In the genomic region with DNA sequence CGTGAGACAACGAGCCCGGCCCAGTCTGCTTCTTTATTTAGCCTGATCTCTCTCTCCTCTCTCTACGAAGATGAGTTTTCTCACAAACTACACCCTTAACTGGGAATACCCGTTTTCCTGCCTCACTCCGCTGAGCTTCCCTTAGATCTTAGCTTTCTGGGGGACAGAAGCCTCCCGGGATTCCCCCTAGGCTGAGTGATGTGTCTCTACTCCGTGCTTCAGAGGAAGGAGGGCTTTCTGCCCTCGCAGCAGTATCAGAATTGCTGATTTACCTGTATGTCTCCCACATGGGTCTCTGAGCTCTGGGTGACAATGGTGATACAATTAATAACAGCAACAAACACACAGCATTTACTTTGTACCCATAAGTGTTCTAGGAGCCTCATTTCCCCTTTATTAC, we compare ENCODE assay signal across 8 cellular contexts. TPM values are rescaled to one million over a fixed set of nuclear protein-coding genes. Genes with fewer than 3 reads are reported as not detected.
DNase-seq lines count a peak whose midpoint lies in the region; ATAC-seq and TF ChIP-seq lines count a peak whose summit lies in the region.

No MANE protein-coding gene starts in this region.

- peaks cover 8% of the 10 kb centered on the region for H3K9me3 Mint-ChIP-seq in T-helper 2 cell treated with Interferon-gamma antibody and Interleukin-4, amounts not matched to agents 5 μg/mL and 100 μg/mL, for 36 hours
- no peaks in the 10 kb centered on the region for H3K9me3 Mint-ChIP-seq in central memory CD8-positive, alpha-beta T cell
- peaks cover 6% of the 10 kb centered on the region for H3K9me3 Mint-ChIP-seq in neural crest cell

- H3K4me3 ChIP-seq in HUES6 (ENCODE audit: low read depth, low read length): peak overlapping the region; percentile 94

- H3K4me1 ChIP-seq in HUES6 (ENCODE audit: control insufficient read depth, insufficient read depth, low read length): 0 out of 2 replicates have a peak, but pooled peaks cover 5% of the 10 kb centered on the region

- no peaks in the 10 kb centered on the region for H3K27me3 Mint-ChIP-seq in T-helper 2 cell treated with Interferon-gamma antibody and Interleukin-4, amounts not matched to agents 5 μg/mL and 100 μg/mL, for 36 hours (ENCODE audit: low read depth)
- H3K27me3 Mint-ChIP-seq in central memory CD8-positive, alpha-beta T cell: no peaks in the 10 kb centered on the region
- peaks cover 4% of the 10 kb centered on the region for H3K27me3 Mint-ChIP-seq in neural crest cell (ENCODE audit: low read depth)

- peaks cover 40% of the 10 kb centered on the region for H3K36me3 Mint-ChIP-seq in T-helper 2 cell treated with Interferon-gamma antibody and Interleukin-4, amounts not matched to agents 5 μg/mL and 100 μg/mL, for 36 hours (ENCODE audit: low read depth)
- peaks cover 24% of the 10 kb centered on the region for H3K36me3 Mint-ChIP-seq in central memory CD8-positive, alpha-beta T cell (ENCODE audit: insufficient read depth)
- peaks cover 26% of the 10 kb centered on the region for H3K36me3 Mint-ChIP-seq in neural crest cell (ENCODE audit: low read depth)

- no peak for DNase-seq in T-helper 2 cell treated with Interferon-gamma antibody and Interleukin-4, amounts not matched to agents 5 μg/mL and 100 μg/mL, for 36 hours (ENCODE audit: low spot score)
- DNase-seq in T-helper 2 cell (no peak), neural crest cell (ENCODE audit: low read depth, low spot score) (no peak), NCI-H2227 (lab: John Stamatoyannopoulos, UW; ENCODE audit: unreplicated experiment) (no peak), occipital lobe (lab: John Stamatoyannopoulos, UW) (no peak), T1000 (lab: John Stamatoyannopoulos, UW) (no peak)
- DNase-seq in central memory CD8-positive, alpha-beta T cell (ENCODE audit: low spot score in 2 of 2): no peak

- peak overlapping the region; percentile 87 for H3K4me3 Mint-ChIP-seq in T-helper 2 cell treated with Interferon-gamma antibody and Interleukin-4, amounts not matched to agents 5 μg/mL and 100 μg/mL, for 36 hours
- peak overlapping the region; percentile 94 for H3K4me3 Mint-ChIP-seq in central memory CD8-positive, alpha-beta T cell
- H3K4me3 Mint-ChIP-seq in neural crest cell: peak overlapping the region; percentile 94

- H3K36me3 ChIP-seq in HUES6 (ENCODE audit: control insufficient read depth, insufficient read depth, low read length): peaks cover 16% of the 10 kb centered on the region

- TF ChIP-seq CTCF in neural crest cell (conservative IDR thresholded peaks at IDR 0.05): no peak

- no peak overlapping the region for H3K27ac ChIP-seq in HUES6 (ENCODE audit: low read depth, low read length)

- ATAC-seq in central memory CD8-positive, alpha-beta T cell (replicated peaks; ENCODE audit: extremely low read depth, poor library complexity, severe bottlenecking): no peak

- peaks cover under 1% of the 10 kb centered on the region; the same call in 1 of the 2 replicates for H3K9me3 ChIP-seq in HUES6 (ENCODE audit: control insufficient read depth, insufficient read depth, low read depth, low read length)

- peak overlapping the region; percentile 67 for H3K9ac ChIP-seq in HUES6 (ENCODE audit: low read length)

- H3K27ac Mint-ChIP-seq in T-helper 2 cell treated with Interferon-gamma antibody and Interleukin-4, amounts not matched to agents 5 μg/mL and 100 μg/mL, for 36 hours: peak overlapping the region; percentile 71
- peak overlapping the region; percentile 90 for H3K27ac Mint-ChIP-seq in central memory CD8-positive, alpha-beta T cell (ENCODE audit: low read depth)
- peak overlapping the region; percentile 94 for H3K27ac Mint-ChIP-seq in neural crest cell (ENCODE audit: unreplicated experiment)

- peaks cover 24% of the 10 kb centered on the region for H3K4me1 Mint-ChIP-seq in T-helper 2 cell treated with Interferon-gamma antibody and Interleukin-4, amounts not matched to agents 5 μg/mL and 100 μg/mL, for 36 hours (ENCODE audit: low read depth)
- H3K4me1 Mint-ChIP-seq in central memory CD8-positive, alpha-beta T cell: peaks cover 30% of the 10 kb centered on the region
- H3K4me1 Mint-ChIP-seq in neural crest cell: peaks cover 17% of the 10 kb centered on the region

- H3K27me3 ChIP-seq in HUES6 (ENCODE audit: control insufficient read depth, insufficient read depth, low read length): no peaks in the 10 kb centered on the region

RNA-seq across cellular contexts. Expression of gene ZBTB17, which starts 1.0 kb away (rescaled TPM):
- total RNA-seq in neural crest cell (46.1 and 51.5 TPM in 2 replicates), occipital lobe (38.8 TPM)

RNA-seq across cellular contexts. Expression of gene SRARP, which starts 29.2 kb away (rescaled TPM):
- total RNA-seq in neural crest cell: not detected in 2 replicates
- 0.62 TPM for total RNA-seq in occipital lobe

RNA-seq across cellular contexts. Expression of gene HSPB7, which starts 43.0 kb away (rescaled TPM):
- not detected in 2 replicates for total RNA-seq in neural crest cell
- total RNA-seq in occipital lobe: not detected

RNA-seq across cellular contexts. Expression of gene CLCNKA, which starts 47.0 kb away (rescaled TPM):
- total RNA-seq in neural crest cell: not detected in 2 replicates
- total RNA-seq in occipital lobe: not detected
